ENCODE assay signal across 14 cellular contexts in genomic region chr12:111642681-111643427, GRCh38. TPM values are rescaled to one million over a fixed set of nuclear protein-coding genes. Genes with fewer than 3 reads are reported as not detected.
A peak's percentile ranks its signal among the peaks of the same experiment; 100 is the strongest.
DNase-seq lines count a peak whose midpoint lies in the region; ATAC-seq and TF ChIP-seq lines count a peak whose summit lies in the region.
"Had no signal": no experiment of that assay in that cellular context is flagged by ENCODE, and none has a peak within 500 bp of the region (broad histone marks: within the 10 kb centered on the region; RNA-seq: fewer than 3 reads in every experiment).

No MANE protein-coding gene starts in this region.

- no peak for TF ChIP-seq EP300 in stomach (IDR thresholded peaks at IDR 0.05)

- ATAC-seq in right cardiac atrium: no peak

- H4K20me1 ChIP-seq in OCI-LY7 (ENCODE audit: insufficient read depth, low read length): no peaks in the 10 kb centered on the region

- H3K27me3 ChIP-seq in right cardiac atrium (ENCODE audit: control insufficient read depth, insufficient read depth) (no peaks in the 10 kb centered on the region), stomach (no peaks in the 10 kb centered on the region)

- no peaks in the 10 kb centered on the region for H3K9me2 ChIP-seq in OCI-LY7 (ENCODE audit: insufficient read depth, low read length)

- TF ChIP-seq POLR2A in stomach (IDR thresholded peaks at IDR 0.05): no peak

- no peaks in the 10 kb centered on the region for H3K4me1 ChIP-seq in OCI-LY7 (ENCODE audit: insufficient read depth, low read length, poor library complexity, severe bottlenecking)
- peaks cover 2% of the 10 kb centered on the region for H3K4me1 ChIP-seq in right cardiac atrium (ENCODE audit: control insufficient read depth, insufficient read depth, low read length)
- H3K4me1 ChIP-seq in stomach: peaks cover 9 to 26% (median 19%) of the 10 kb centered on the region in 4 donors
- H3K4me1 ChIP-seq: HAP-1 had no signal

- H2AFZ ChIP-seq in OCI-LY7 (ENCODE audit: low read length): no peak overlapping the region

- H3K4me3 ChIP-seq in OCI-LY7 (ENCODE audit: low read depth, low read length, poor library complexity, severe bottlenecking) (no peak overlapping the region), right cardiac atrium (ENCODE audit: low read length) (no peak overlapping the region), stomach (no peak overlapping the region)
- H3K4me3 ChIP-seq: HAP-1 had no signal

- BruUV-seq in OCI-LY7 (replicated peaks; lab: Mats Ljungman, UMichigan): TSS peak; percentile 60

- no peak for TF ChIP-seq CTCF in OCI-LY7 (conservative IDR thresholded peaks at IDR 0.05; ENCODE audit: low read length)
- TF ChIP-seq CTCF in stomach (IDR thresholded peaks at IDR 0.05): peak in 1 of 7 experiments; percentile 5

- H3K9me3 ChIP-seq in OCI-LY7 (ENCODE audit: low read length) (no peaks in the 10 kb centered on the region), right cardiac atrium (ENCODE audit: control insufficient read depth, low read length) (no peaks in the 10 kb centered on the region), stomach (no peaks in the 10 kb centered on the region)
- H3K9me3 ChIP-seq: HAP-1 had no signal

- H3K27ac ChIP-seq in OCI-LY7 (ENCODE audit: low read depth, low read length, poor library complexity, severe bottlenecking) (no peak overlapping the region), caudate nucleus (ENCODE audit: low read depth, low read length) (peak overlapping the region; percentile 70), right cardiac atrium (ENCODE audit: low read length) (peak overlapping the region; percentile 37), stomach (peak overlapping the region; percentile 24 to 76 (median 68))
- H3K27ac ChIP-seq: epithelial cell of prostate, RWPE1 had no signal

- H3K36me3 ChIP-seq in OCI-LY7 (ENCODE audit: insufficient read depth, low read length) (peaks cover 56% of the 10 kb centered on the region), stomach (peaks cover 35 to 71% (median 64%) of the 10 kb centered on the region in 4 donors)

- no peak overlapping the region for H3K4me2 ChIP-seq in OCI-LY7 (ENCODE audit: low read length)

- intact Hi-C loops in OCI-LY7 (cut with micrococcal nuclease; ENCODE audit: unreplicated experiment) (no loop called here), right cardiac atrium (cut with DNase I) (no loop called here), stomach (cut with DNase I; ENCODE audit: low total_unique reads) (no loop called here)

- CTCF ChIA-PET in OCI-LY7 (lab: Charles Lee; ENCODE audit: unreplicated experiment): no interaction called here

- DNase-seq in OCI-LY7 (ENCODE audit: low spot score) (no peak), caudate nucleus (lab: John Stamatoyannopoulos, UW) (no peak), right cardiac atrium (no peak), stomach (no peak), AG08395 (ENCODE audit: low spot score) (no peak), NCI-H1930 (lab: John Stamatoyannopoulos, UW) (no peak), DMS79 (lab: John Stamatoyannopoulos, UW) (no peak)
- DNase-seq in stimulated activated CD4-positive, alpha-beta T cell treated with anti-CD3 and anti-CD28 coated beads, Interleukin-4, amount 100 ng/mL, for 24 hours: no peak
- DNase-seq: activated CD4-positive, alpha-beta memory T cell treated with anti-CD3 and anti-CD28 coated beads for 36 hours; NCI-H187; T-helper 9 cell had no signal

- POLR2A ChIA-PET in OCI-LY7 (lab: Charles Lee): no interaction called here

- H3K79me2 ChIP-seq in OCI-LY7 (ENCODE audit: insufficient read depth, low read depth, low read length): no peaks in the 10 kb centered on the region

- whole genome bisulfite sequencing in right cardiac atrium: 57% methylated on average over 4 of the region's 4 CpGs
- WGBS in stomach, 5 donors: 59 to 68% (median 62%) methylated on average over 4 of the region's 4 CpGs

RNA-seq across cellular contexts. Expression of gene BRAP, which starts 42.9 kb away (rescaled TPM):
- total RNA-seq in OCI-LY7 (2014; rRNA removed; shearing (Covaris generic)): 14.2 and 15.4 TPM in 2 replicates
- total RNA-seq in OCI-LY7 (2022) (19.7 and 22.7 TPM in 2 replicates), right cardiac atrium (10 to 100 TPM; 12.3 to 14.7 (median 13.0) TPM), stomach (10 to 100 TPM; 15.2 to 43.2 (median 19.3) TPM)
- polyA plus RNA-seq in right cardiac atrium (5.8 TPM), stomach (1 to 10 TPM; 5.6 to 7.9 (median 7.4) TPM)

RNA-seq across cellular contexts. Expression of gene ACAD10, which starts 43.0 kb away (rescaled TPM):
- 13.1 and 15.0 TPM in 2 replicates for total RNA-seq in OCI-LY7 (2014; rRNA removed; shearing (Covaris generic))
- 33.1 and 35.3 TPM in 2 replicates for total RNA-seq in OCI-LY7 (2022)
- total RNA-seq in right cardiac atrium: 10 to 100 TPM; 17.4 to 30.0 (median 22.2) TPM
- 20.0 TPM for polyA plus RNA-seq in right cardiac atrium
- total RNA-seq in stomach: 100 to 1,000 TPM in 1 of 5 donors, 10 to 100 TPM in 3, 1 to 10 TPM in 1; 9.4 to 128 (median 32.1) TPM
- 10 to 100 TPM in 2 of 3 donors, 1 to 10 TPM in 1; 9.8 to 15.7 (median 12.4) TPM for polyA plus RNA-seq in stomach

RNA-seq across cellular contexts. Expression of gene ATXN2, which starts 43.7 kb away (rescaled TPM):
- 21.2 and 36.1 TPM in 2 replicates for total RNA-seq in OCI-LY7 (2014; rRNA removed; shearing (Covaris generic))
- 81.4 and 89.0 TPM in 2 replicates for total RNA-seq in OCI-LY7 (2022)
- 10 to 100 TPM; 51.2 to 57.2 (median 57.0) TPM for total RNA-seq in right cardiac atrium
- 27.4 TPM for polyA plus RNA-seq in right cardiac atrium
- total RNA-seq in stomach: 100 to 1,000 TPM in 2 of 5 donors, 10 to 100 TPM in 3; 55.9 to 131 (median 71.7) TPM
- 10 to 100 TPM; 11.1 to 17.4 (median 16.1) TPM for polyA plus RNA-seq in stomach
